ENCODE assay signal across 8 cellular contexts in the genomic region with DNA sequence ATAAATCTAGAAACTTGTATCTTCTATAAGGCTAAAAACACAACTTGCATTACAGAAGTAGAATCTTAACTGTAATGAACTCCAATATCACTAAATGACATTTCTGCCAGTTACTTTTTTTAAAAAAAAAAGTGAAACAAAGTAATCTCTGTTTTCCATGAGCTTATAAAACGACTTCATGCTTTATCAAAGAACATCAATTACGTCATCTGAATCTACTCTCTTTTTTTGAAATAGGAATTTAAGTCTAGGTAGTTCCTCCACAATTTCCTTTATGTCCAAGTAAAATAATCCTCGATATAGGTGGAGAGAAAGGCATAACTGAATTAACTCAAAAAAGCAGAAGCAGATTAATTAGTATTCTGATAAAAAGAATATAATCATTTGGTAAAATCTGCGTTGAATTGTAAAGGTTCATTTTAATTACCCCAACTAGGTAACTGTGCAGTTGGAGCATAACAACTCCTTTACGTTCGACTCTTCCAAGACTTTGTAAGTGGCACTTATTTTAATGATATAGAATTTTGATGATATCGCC. TPM values are rescaled to one million over a fixed set of nuclear protein-coding genes. Genes with fewer than 3 reads are reported as not detected.
DNase-seq lines count a peak whose midpoint lies in the region; ATAC-seq and TF ChIP-seq lines count a peak whose summit lies in the region.

No MANE protein-coding gene starts in this region.

- H3K4me1 ChIP-seq in lower lobe of right lung: peaks cover 50% of the 10 kb centered on the region

- no peaks in the 10 kb centered on the region for H3K9me3 ChIP-seq in lower lobe of right lung

- H3K36me3 ChIP-seq in brain microvascular endothelial cell (replicated peaks): peaks cover 16% of the 10 kb centered on the region
- H3K36me3 ChIP-seq in lower lobe of right lung: no peaks in the 10 kb centered on the region

- no peak overlapping the region for H3K27ac Mint-ChIP-seq in activated naive CD4-positive, alpha-beta T cell treated with anti-CD3 and anti-CD28 coated beads for 36 hours
- peak overlapping the region; percentile 84 for H3K27ac Mint-ChIP-seq in type B pancreatic cell

- H3K4me1 Mint-ChIP-seq in activated naive CD4-positive, alpha-beta T cell treated with anti-CD3 and anti-CD28 coated beads for 36 hours (ENCODE audit: low read depth): peaks cover 9% of the 10 kb centered on the region
- H3K4me1 Mint-ChIP-seq in type B pancreatic cell (ENCODE audit: unreplicated experiment): peaks cover 23% of the 10 kb centered on the region

- CTCF ChIA-PET in activated naive CD4-positive, alpha-beta T cell treated with anti-CD3 and anti-CD28 coated beads for 36 hours (lab: Charles Lee): interaction anchor here (0.6 kb wide), 1 partner anchor 13 kb away, joined by 4 read pairs; no protein-coding TSS in a partner anchor

- TF ChIP-seq CTCF in brain microvascular endothelial cell (IDR thresholded peaks at IDR 0.05; ENCODE audit: low read depth, low read length, missing control alignments) (no peak), lower lobe of right lung (IDR thresholded peaks at IDR 0.05) (no peak), type B pancreatic cell (conservative IDR thresholded peaks at IDR 0.05) (no peak)

- intact Hi-C loops in activated naive CD4-positive, alpha-beta T cell treated with anti-CD3 and anti-CD28 coated beads for 36 hours (cut with micrococcal nuclease): no loop called here
- intact Hi-C loops in lower lobe of right lung (cut with DNase I): no loop called here

- H3K27me3 ChIP-seq in brain microvascular endothelial cell (replicated peaks) (no peaks in the 10 kb centered on the region), lower lobe of right lung (ENCODE audit: low read depth) (peaks cover 19% of the 10 kb centered on the region)

- H3K36me3 Mint-ChIP-seq in activated naive CD4-positive, alpha-beta T cell treated with anti-CD3 and anti-CD28 coated beads for 36 hours (ENCODE audit: low read depth): no peaks in the 10 kb centered on the region
- H3K36me3 Mint-ChIP-seq in type B pancreatic cell: no peaks in the 10 kb centered on the region

- H3K4me3 ChIP-seq in brain microvascular endothelial cell (ENCODE audit: low read depth, low read length) (peak overlapping the region; percentile 88), lower lobe of right lung (peak overlapping the region; percentile 79)

- DNase-seq in activated naive CD4-positive, alpha-beta T cell treated with anti-CD3 and anti-CD28 coated beads for 36 hours: no peak
- DNase-seq in activated naive CD4-positive, alpha-beta T cell treated with anti-CD3 and anti-CD28 coated beads, Interleukin-2, amount 50 U/mL, for 16 hours: no peak
- DNase-seq in brain microvascular endothelial cell (no peak), lower lobe of right lung (no peak), type B pancreatic cell (ENCODE audit: extremely low spot score, unreplicated experiment) (no peak), hepatic stellate cell (ENCODE audit: low spot score) (no peak)
- no peak for DNase-seq in stimulated activated naive CD4-positive, alpha-beta T cell treated with Interleukin-2 at 50 U/mL for 16 hours (lab: John Stamatoyannopoulos, UW)

- H3K27ac ChIP-seq in brain microvascular endothelial cell (peak overlapping the region; percentile 96), lower lobe of right lung (peak overlapping the region; percentile 94)

- peaks cover 40% of the 10 kb centered on the region for H3K27me3 Mint-ChIP-seq in activated naive CD4-positive, alpha-beta T cell treated with anti-CD3 and anti-CD28 coated beads for 36 hours (ENCODE audit: low read depth)
- H3K27me3 Mint-ChIP-seq in type B pancreatic cell: peaks cover 9% of the 10 kb centered on the region

- H3K9me3 Mint-ChIP-seq in activated naive CD4-positive, alpha-beta T cell treated with anti-CD3 and anti-CD28 coated beads for 36 hours: no peaks in the 10 kb centered on the region
- no peaks in the 10 kb centered on the region for H3K9me3 Mint-ChIP-seq in type B pancreatic cell

- in situ Hi-C loops in brain microvascular endothelial cell (cut with HindIII; ENCODE audit: low pct_ligation_motif_present, low sequenced_read_pairs): no loop called here

- no peak for ATAC-seq in lower lobe of right lung
- no peak for ATAC-seq in activated CD4-positive, CD25-positive, alpha-beta regulatory T cell treated with anti-CD3 and anti-CD28 coated beads, Interleukin-2, amount 50 U/mL, for 24 hours

- peak overlapping the region; percentile 82 for H3K4me3 Mint-ChIP-seq in activated naive CD4-positive, alpha-beta T cell treated with anti-CD3 and anti-CD28 coated beads for 36 hours
- H3K4me3 Mint-ChIP-seq in type B pancreatic cell: peak overlapping the region; percentile 96

RNA-seq across cellular contexts. Expression of gene UACA, which starts 1.4 kb away (rescaled TPM):
- 1 to 10 TPM; 3.9 to 5.3 TPM for total RNA-seq in activated naive CD4-positive, alpha-beta T cell treated with anti-CD3 and anti-CD28 coated beads for 36 hours
- total RNA-seq in lower lobe of right lung (35.7 TPM), type B pancreatic cell (ENCODE audit: low replicate concordance) (31.0 and 36.4 TPM in 2 replicates)
